ENCODE assay signal across 32 cellular contexts in the genomic region with DNA sequence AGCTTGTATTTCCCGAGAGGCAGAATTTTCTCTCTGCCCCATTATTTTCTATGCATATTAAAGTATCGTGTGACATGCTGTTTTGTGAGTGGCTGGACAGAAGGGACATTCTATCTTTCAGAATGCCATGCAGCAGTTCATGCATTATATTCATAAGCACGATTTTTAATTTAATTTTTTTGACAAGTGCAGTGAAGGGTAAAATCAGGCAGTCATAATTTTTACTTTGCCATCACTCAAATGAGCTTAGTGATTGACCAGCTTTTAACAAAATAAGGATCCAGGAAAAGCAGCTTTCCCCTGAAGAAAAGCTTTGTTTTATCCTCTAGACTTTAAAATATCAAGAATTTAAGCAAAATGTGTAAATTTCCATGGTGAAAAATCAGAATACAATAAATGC.
"Had no signal": no experiment of that assay in that cellular context is flagged by ENCODE, and none has a peak within 500 bp of the region (broad histone marks: within the 10 kb centered on the region; RNA-seq: fewer than 3 reads in every experiment).

No MANE protein-coding gene starts in this region.

- H3K9ac ChIP-seq: KMS-11 had no signal

- H3K27me3 ChIP-seq: MG63 had no signal

- H3K4me2 ChIP-seq: KMS-11 had no signal

- H3K9me3 ChIP-seq: MG63 had no signal

- H3K36me3 ChIP-seq: MG63 had no signal

- DNase-seq: Kasumi-1, KG1, MG63, MM.1S, MV-4-11, NCI-H1048, NCI-H1092, NCI-H1092 treated with DMSO at 0.1 percent for 48 hours, NCI-H1105, NCI-H1105 treated with DMSO at 0.1 percent for 48 hours, NCI-H1417, NCI-H1417 treated with DMSO at 0.1 percent for 48 hours, NCI-H1436, NCI-H1436 treated with DMSO at 0.1 percent for 48 hours, NCI-H146, NCI-H1694, NCI-H1694 treated with DMSO at 0.1 percent for 48 hours, NCI-H187, NCI-H187 treated with DMSO at 0.1 percent for 48 hours, NCI-H1930, NCI-H2029, NCI-H2029 treated with DMSO at 0.1 percent for 48 hours, NCI-H2081, NCI-H2081 treated with DMSO at 0.1 percent for 48 hours, NCI-H2107, NCI-H2171, NCI-H2171 treated with DMSO at 0.1 percent for 48 hours, NCI-H2227 treated with DMSO at 0.1 percent for 48 hours, NCI-H226, NCI-H345, NCI-H510A had no signal

- H3K4me3 ChIP-seq: MG63 had no signal

- H3K27ac ChIP-seq: KMS-11 had no signal
